Comparison of ENCODE assay signal across 23 cellular contexts in the genomic region with DNA sequence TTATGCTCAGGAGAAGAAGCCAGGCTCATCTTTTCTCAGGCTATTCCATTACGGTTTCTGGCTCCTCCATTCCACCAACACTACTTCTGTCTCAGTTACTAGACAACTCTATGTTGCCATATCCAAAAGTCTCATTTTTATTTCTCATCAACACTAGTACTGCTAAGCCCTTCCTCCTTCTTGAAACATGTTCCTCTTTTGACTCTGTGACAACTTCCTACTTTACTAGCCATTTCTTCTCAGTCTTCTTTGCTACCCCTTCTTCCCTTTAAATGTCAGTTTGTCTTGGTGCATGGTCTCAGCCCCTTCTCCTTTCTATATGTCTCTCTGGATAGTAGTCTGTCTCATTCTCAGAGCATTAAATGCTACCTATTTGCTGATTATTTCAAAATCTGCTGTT. TPM values are rescaled to one million over a fixed set of nuclear protein-coding genes. Genes with fewer than 3 reads are reported as not detected.
DNase-seq lines count a peak whose midpoint lies in the region; ATAC-seq and TF ChIP-seq lines count a peak whose summit lies in the region.
"Had no signal": no experiment of that assay in that cellular context is flagged by ENCODE, and none has a peak within 500 bp of the region (broad histone marks: within the 10 kb centered on the region; RNA-seq: fewer than 3 reads in every experiment).

No MANE protein-coding gene starts in this region.

- in situ Hi-C loops in KBM-7 (cut with MboI; ENCODE audit: low pct_unique_long_range_greater_than_20kb, low sequenced_read_pairs): no loop called here

- no peak overlapping the region for H3K27ac ChIP-seq in naive thymus-derived CD4-positive, alpha-beta T cell (ENCODE audit: low read depth, low read length)
- H3K27ac ChIP-seq: dorsolateral prefrontal cortex had no signal

- ATAC-seq in naive thymus-derived CD4-positive, alpha-beta T cell: peak; percentile 77
- no peak for ATAC-seq in GM21367 (IDR thresholded peaks at IDR 0.05; ENCODE audit: unreplicated experiment)
- ATAC-seq in activated CD4-positive, CD25-positive, alpha-beta regulatory T cell treated with anti-CD3 and anti-CD28 coated beads, Interleukin-2, amount 50 U/mL, for 24 hours: no peak
- ATAC-seq: K562 had no signal

- no peaks in the 10 kb centered on the region for H3K27me3 Mint-ChIP-seq in dendritic cell treated with granulocyte-macrophage colony-stimulating factor and Interleukin-4, amounts not matched to agents 40 ng/mL and 50 ng/mL, for 4 days
- peaks cover 0 to 30% (median 7%) of the 10 kb centered on the region in 5 donors for H3K27me3 Mint-ChIP-seq in naive thymus-derived CD4-positive, alpha-beta T cell
- no peaks in the 10 kb centered on the region for H3K27me3 Mint-ChIP-seq in type B pancreatic cell
- H3K27me3 Mint-ChIP-seq: activated naive CD4-positive, alpha-beta T cell treated with anti-CD3 and anti-CD28 coated beads, Interleukin-2, amount 10 ng/mL, durations not matched to agents 7 days and 5 days had no signal

- H3K9me3 Mint-ChIP-seq in dendritic cell treated with granulocyte-macrophage colony-stimulating factor and Interleukin-4, amounts not matched to agents 40 ng/mL and 50 ng/mL, for 4 days: no peaks in the 10 kb centered on the region
- H3K9me3 Mint-ChIP-seq in naive thymus-derived CD4-positive, alpha-beta T cell: no peaks in the 10 kb centered on the region
- H3K9me3 Mint-ChIP-seq in type B pancreatic cell: no peaks in the 10 kb centered on the region
- H3K9me3 Mint-ChIP-seq: activated naive CD4-positive, alpha-beta T cell treated with anti-CD3 and anti-CD28 coated beads, Interleukin-2, amount 10 ng/mL, durations not matched to agents 7 days and 5 days; nephron had no signal

- TF ChIP-seq CTCF in type B pancreatic cell (conservative IDR thresholded peaks at IDR 0.05): no peak

- H3K4me3 Mint-ChIP-seq in dendritic cell treated with granulocyte-macrophage colony-stimulating factor and Interleukin-4, amounts not matched to agents 40 ng/mL and 50 ng/mL, for 4 days: no peak overlapping the region
- H3K4me3 Mint-ChIP-seq in naive thymus-derived CD4-positive, alpha-beta T cell: no peak overlapping the region
- H3K4me3 Mint-ChIP-seq in type B pancreatic cell: no peak overlapping the region
- H3K4me3 Mint-ChIP-seq: activated naive CD4-positive, alpha-beta T cell treated with anti-CD3 and anti-CD28 coated beads, Interleukin-2, amount 10 ng/mL, durations not matched to agents 7 days and 5 days; nephron had no signal

- DNase-seq in KBM-7 (peak; percentile 73), NOMO-1 treated with dmso at 0.1 percent for 144 hours (lab: John Stamatoyannopoulos, UW; ENCODE audit: unreplicated experiment) (peak; percentile 37), type B pancreatic cell (ENCODE audit: extremely low spot score, unreplicated experiment) (no peak)
- DNase-seq in naive thymus-derived CD4-positive, alpha-beta T cell: no peak
- DNase-seq: activated CD4-positive, CD25-positive, alpha-beta regulatory T cell treated with anti-CD3 and anti-CD28 coated beads, Interleukin-2, amount 50 U/mL, for 72 hours; activated CD8-positive, alpha-beta memory T cell treated with anti-CD3 and anti-CD28 coated beads for 24 hours; activated naive CD4-positive, alpha-beta T cell treated with anti-CD3 and anti-CD28 coated beads, Interleukin-2, amount 10 ng/mL, durations not matched to agents 7 days and 5 days; activated T-cell treated with anti-CD3 and anti-CD28 coated beads, Interleukin-2, amount 50 U/mL, for 48 hours; anterior cingulate cortex; caudate nucleus; DMS79; dorsolateral prefrontal cortex; islet precursor cell; mesendoderm; NCI-H1436; NCI-H524; stimulated activated CD4-positive, alpha-beta T cell treated with anti-CD3 and anti-CD28 coated beads, Interleukin-2, amount 100 ng/mL, for 24 hours; stimulated activated naive CD4-positive, alpha-beta T cell treated with Interleukin-2 at 50 U/mL for 16 hours had no signal

- H3K27me3 ChIP-seq in naive thymus-derived CD4-positive, alpha-beta T cell (ENCODE audit: control insufficient read depth in 2 of 2, insufficient read depth in 2 of 2, low read length in 2 of 2): no peaks in the 10 kb centered on the region

- no peaks in the 10 kb centered on the region for H3K4me1 ChIP-seq in naive thymus-derived CD4-positive, alpha-beta T cell (ENCODE audit: control insufficient read depth in 2 of 2, insufficient read depth in 2 of 2, low read length in 2 of 2)

- H3K27ac Mint-ChIP-seq in dendritic cell treated with granulocyte-macrophage colony-stimulating factor and Interleukin-4, amounts not matched to agents 40 ng/mL and 50 ng/mL, for 4 days: peak overlapping the region; percentile 74
- H3K27ac Mint-ChIP-seq in naive thymus-derived CD4-positive, alpha-beta T cell: no peak overlapping the region
- H3K27ac Mint-ChIP-seq in type B pancreatic cell: no peak overlapping the region
- H3K27ac Mint-ChIP-seq: activated naive CD4-positive, alpha-beta T cell treated with anti-CD3 and anti-CD28 coated beads, Interleukin-2, amount 10 ng/mL, durations not matched to agents 7 days and 5 days; nephron had no signal

- H3K9me3 ChIP-seq in naive thymus-derived CD4-positive, alpha-beta T cell (ENCODE audit: control insufficient read depth in 2 of 3, low read length in 3 of 3): no peaks in the 10 kb centered on the region

- H3K36me3 ChIP-seq in naive thymus-derived CD4-positive, alpha-beta T cell (ENCODE audit: control insufficient read depth in 2 of 3, insufficient read depth in 3 of 3, low read length in 3 of 3): no peaks in the 10 kb centered on the region

- no peak overlapping the region for H3K4me3 ChIP-seq in naive thymus-derived CD4-positive, alpha-beta T cell (ENCODE audit: low read length)
- H3K4me3 ChIP-seq: dorsolateral prefrontal cortex, K562 had no signal

- POLR2A ChIA-PET in naive thymus-derived CD4-positive, alpha-beta T cell (lab: Charles Lee): no interaction called here

- intact Hi-C loops in dendritic cell treated with granulocyte-macrophage colony-stimulating factor and Interleukin-4, amounts not matched to agents 40 ng/mL and 50 ng/mL, for 4 days (cut with micrococcal nuclease): loop anchor here (5.0 kb wide), 2 partner anchors 93 to 147 kb away; a partner anchor contains a TSS
- intact Hi-C loops in naive thymus-derived CD4-positive, alpha-beta T cell (cut with micrococcal nuclease): no loop called here

- CTCF ChIA-PET in naive thymus-derived CD4-positive, alpha-beta T cell (lab: Charles Lee): no interaction called here

- peaks cover 27% of the 10 kb centered on the region for H3K4me1 Mint-ChIP-seq in dendritic cell treated with granulocyte-macrophage colony-stimulating factor and Interleukin-4, amounts not matched to agents 40 ng/mL and 50 ng/mL, for 4 days (ENCODE audit: low read depth)
- peaks cover 0 to 7% (median 0%) of the 10 kb centered on the region in 7 donors for H3K4me1 Mint-ChIP-seq in naive thymus-derived CD4-positive, alpha-beta T cell
- H3K4me1 Mint-ChIP-seq in type B pancreatic cell (ENCODE audit: unreplicated experiment): peaks cover 11% of the 10 kb centered on the region
- H3K4me1 Mint-ChIP-seq: activated naive CD4-positive, alpha-beta T cell treated with anti-CD3 and anti-CD28 coated beads, Interleukin-2, amount 10 ng/mL, durations not matched to agents 7 days and 5 days had no signal

- H3K36me3 Mint-ChIP-seq in dendritic cell treated with granulocyte-macrophage colony-stimulating factor and Interleukin-4, amounts not matched to agents 40 ng/mL and 50 ng/mL, for 4 days (ENCODE audit: low read depth): no peaks in the 10 kb centered on the region
- no peaks in the 10 kb centered on the region for H3K36me3 Mint-ChIP-seq in naive thymus-derived CD4-positive, alpha-beta T cell
- no peaks in the 10 kb centered on the region for H3K36me3 Mint-ChIP-seq in type B pancreatic cell
- H3K36me3 Mint-ChIP-seq: activated naive CD4-positive, alpha-beta T cell treated with anti-CD3 and anti-CD28 coated beads, Interleukin-2, amount 10 ng/mL, durations not matched to agents 7 days and 5 days had no signal

RNA-seq across cellular contexts. Expression of a gene that starts 7.1 kb away (rescaled TPM):
- total RNA-seq in naive thymus-derived CD4-positive, alpha-beta T cell: 1 to 10 TPM in 1 of 5 experiments, under 1 TPM in 3, not detected in 1; 0.24 to 3.6 (median 0.67) TPM
- polyA plus RNA-seq in naive thymus-derived CD4-positive, alpha-beta T cell: under 1 TPM in 1 of 2 donors, not detected in 1; 0.02 TPM
- 26.7 and 72.3 TPM in 2 replicates for total RNA-seq in type B pancreatic cell (ENCODE audit: low replicate concordance)

Comparison
In these comparisons a context has a peak if more than half of its experiments do, and no peak if none do; other contexts are left out.
1. DNase-seq: peak in KBM-7 (single experiment) and NOMO-1 treated with dmso at 0.1 percent for 144 hours (single experiment); none in naive thymus-derived CD4-positive, alpha-beta T cell (0 of 9) and type B pancreatic cell (single experiment).